1 cellular context compared by ENCODE assay signal in genomic region chr21:32698971-32699693, GRCh38.
A peak's percentile ranks its signal among the peaks of the same experiment; 100 is the strongest.
TF ChIP-seq lines count a peak whose summit lies in the region.

No MANE protein-coding gene starts in this region.

TF ChIP-seq in HEK293, 187 proteins besides CTCF, POLR2A, EP300 and RAD21 (continued from another document):
- TF ChIP-seq ZNF18 (tag by site-specific recombination; IDR thresholded peaks at IDR 0.05) (peak; percentile 88), OSR2 (tag by site-specific recombination; IDR thresholded peaks at IDR 0.05) (peak; percentile 80), ZXDB (tag by site-specific recombination; IDR thresholded peaks at IDR 0.05) (peak; percentile 89), REST (tag by site-specific recombination; IDR thresholded peaks at IDR 0.05) (no peak), IKZF3 (tag by site-specific recombination; IDR thresholded peaks at IDR 0.05) (0 out of 2 replicates have a peak, but pooled peaks have one; percentile 21), ZNF704 (tag by site-specific recombination; IDR thresholded peaks at IDR 0.05) (no peak), KLF10 (tag by site-specific recombination; IDR thresholded peaks at IDR 0.05) (peak; percentile 42; the same call in 1 of the 2 replicates), OVOL3 (tag by site-specific recombination; IDR thresholded peaks at IDR 0.05) (0 out of 2 replicates have a peak, but pooled peaks have one; percentile 27), ZNF629 (tag by site-specific recombination; IDR thresholded peaks at IDR 0.05) (peak; percentile 43; the same call in 1 of the 2 replicates), ZNF501 (tag by site-specific recombination; IDR thresholded peaks at IDR 0.05) (no peak), ZNF398 (tag by site-specific recombination; IDR thresholded peaks at IDR 0.05) (no peak), TRIM28 (IDR thresholded peaks at IDR 0.05; ENCODE audit: borderline replicate concordance, low read length) (peak; percentile 57; the same call in 1 of the 2 replicates), PRDM6 (tag by site-specific recombination; IDR thresholded peaks at IDR 0.05) (peak; percentile 91), KLF16 (tag by site-specific recombination; IDR thresholded peaks at IDR 0.05) (0 out of 2 replicates have a peak, but pooled peaks have one; percentile 39), FEZF1 (tag by site-specific recombination; IDR thresholded peaks at IDR 0.05) (peak; percentile 64; the same call in 1 of the 2 replicates), ZNF10 (tag by site-specific recombination; IDR thresholded peaks at IDR 0.05) (0 out of 2 replicates have a peak, but pooled peaks have one; percentile 42)
TF ChIP-seq in HEK293: peak in this region for 21.
